In the genomic region with DNA sequence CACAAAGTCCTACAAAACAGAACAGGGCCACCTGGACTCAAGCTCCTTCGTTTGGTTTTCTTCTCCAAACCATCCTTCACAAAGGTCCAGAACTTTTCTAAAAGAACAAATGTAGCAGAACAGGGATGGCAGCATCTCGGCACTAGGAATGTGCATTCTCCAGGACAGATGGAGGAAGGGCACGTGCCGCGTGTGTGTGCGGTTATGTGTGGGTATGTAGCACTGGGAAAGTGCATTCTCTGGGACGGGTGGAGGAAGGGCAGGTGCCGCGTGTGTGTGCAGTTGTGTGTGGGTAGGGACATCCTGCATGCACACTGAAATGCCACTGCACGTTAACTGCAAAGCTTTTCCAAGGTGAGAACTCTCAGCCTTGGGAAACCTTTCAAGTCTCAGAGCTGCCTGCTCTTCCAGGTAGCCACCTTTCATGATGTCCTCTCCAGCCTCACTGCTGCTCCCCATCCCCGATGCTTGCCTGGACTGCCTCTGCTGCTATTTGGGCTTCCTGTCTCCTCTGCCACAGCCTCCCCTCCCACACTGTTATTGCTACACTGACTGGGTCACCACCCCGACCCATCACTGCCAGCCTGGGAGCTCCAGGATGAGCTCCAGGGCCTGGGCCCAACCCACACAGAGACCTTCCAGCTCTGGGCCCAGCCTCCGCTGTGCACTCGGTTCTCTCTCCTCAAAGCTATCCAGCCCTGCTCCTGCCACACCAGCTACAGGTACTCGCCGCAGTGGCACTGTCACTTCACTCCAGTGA, we compare ENCODE assay signal across 11 cellular contexts. TPM values are rescaled to one million over a fixed set of nuclear protein-coding genes. Genes with fewer than 3 reads are reported as not detected.
A peak's percentile ranks its signal among the peaks of the same experiment; 100 is the strongest.
DNase-seq lines count a peak whose midpoint lies in the region; ATAC-seq and TF ChIP-seq lines count a peak whose summit lies in the region.
"Had no signal": no experiment of that assay in that cellular context is flagged by ENCODE, and none has a peak within 500 bp of the region (broad histone marks: within the 10 kb centered on the region; RNA-seq: fewer than 3 reads in every experiment).

No MANE protein-coding gene starts in this region.

- peaks cover 44% of the 10 kb centered on the region for H3K4me1 Mint-ChIP-seq in activated CD4-positive, alpha-beta T cell treated with anti-CD3 and anti-CD28 coated beads for 36 hours
- peaks cover 12% of the 10 kb centered on the region for H3K4me1 Mint-ChIP-seq in endothelial cell (ENCODE audit: unreplicated experiment)

- no peak for TF ChIP-seq CTCF in RWPE1 (conservative IDR thresholded peaks at IDR 0.05; ENCODE audit: low read depth)
- TF ChIP-seq CTCF in endothelial cell (IDR thresholded peaks at IDR 0.05; ENCODE audit: unreplicated experiment): no peak
- TF ChIP-seq CTCF in parathyroid adenoma (IDR thresholded peaks at IDR 0.05): no peak
- TF ChIP-seq CTCF in foreskin fibroblast (IDR thresholded peaks at IDR 0.05; ENCODE audit: low read depth, low read length): no peak

- no peaks in the 10 kb centered on the region for H3K9me3 Mint-ChIP-seq in activated CD4-positive, alpha-beta T cell treated with anti-CD3 and anti-CD28 coated beads for 36 hours (ENCODE audit: low read depth)
- H3K9me3 Mint-ChIP-seq in endothelial cell (ENCODE audit: unreplicated experiment): no peaks in the 10 kb centered on the region

- no peak overlapping the region for H3K4me2 ChIP-seq in parathyroid adenoma (ENCODE audit: low read length)

- H3K27ac Mint-ChIP-seq in activated CD4-positive, alpha-beta T cell treated with anti-CD3 and anti-CD28 coated beads for 36 hours: peak overlapping the region; percentile 70
- peak overlapping the region; percentile 61 for H3K27ac Mint-ChIP-seq in endothelial cell (ENCODE audit: unreplicated experiment)

- H3K27me3 ChIP-seq in parathyroid adenoma (ENCODE audit: control insufficient read depth, insufficient read depth, low read length): no peaks in the 10 kb centered on the region

- H2AFZ ChIP-seq in parathyroid adenoma: no peak overlapping the region

- peaks cover 24% of the 10 kb centered on the region for H3K79me2 ChIP-seq in parathyroid adenoma

- H3K36me3 ChIP-seq in parathyroid adenoma (ENCODE audit: control insufficient read depth, insufficient read depth, low read length): no peaks in the 10 kb centered on the region

- DNase-seq in activated CD4-positive, alpha-beta T cell treated with anti-CD3 and anti-CD28 coated beads for 36 hours: no peak
- no peak for DNase-seq in activated CD4-positive, alpha-beta T cell treated with anti-CD3 and anti-CD28 coated beads for 48 hours
- DNase-seq in RWPE1 (ENCODE audit: low spot score): no peak
- DNase-seq in endothelial cell (ENCODE audit: low spot score): no peak
- DNase-seq in foreskin fibroblast: no peak
- DNase-seq in NCI-H1092 (lab: John Stamatoyannopoulos, UW): no peak
- DNase-seq: NCI-H226 had no signal

- no peaks in the 10 kb centered on the region for H3K27me3 Mint-ChIP-seq in activated CD4-positive, alpha-beta T cell treated with anti-CD3 and anti-CD28 coated beads for 36 hours
- peaks cover 9% of the 10 kb centered on the region for H3K27me3 Mint-ChIP-seq in endothelial cell (ENCODE audit: unreplicated experiment)

- no peak for ATAC-seq in activated CD4-positive, alpha-beta T cell treated with anti-CD3 and anti-CD28 coated beads for 36 hours
- ATAC-seq in HG03280 (IDR thresholded peaks at IDR 0.05; ENCODE audit: unreplicated experiment): no peak
- ATAC-seq: Panc1 had no signal

- intact Hi-C loops in activated CD4-positive, alpha-beta T cell treated with anti-CD3 and anti-CD28 coated beads for 36 hours (cut with DNase I, micrococcal nuclease): loop anchor here in 1 of 2 experiments (2.0 kb wide), 1 partner anchor 201 kb away; no protein-coding TSS in a partner anchor

- H3K27ac ChIP-seq in RWPE1: peak overlapping the region; percentile 84
- peak overlapping the region; percentile 85 for H3K27ac ChIP-seq in parathyroid adenoma

- H3K9ac ChIP-seq in parathyroid adenoma: no peak overlapping the region

- H3K9me3 ChIP-seq in parathyroid adenoma (ENCODE audit: control insufficient read depth, low read length): no peaks in the 10 kb centered on the region

- CTCF ChIA-PET in activated CD4-positive, alpha-beta T cell treated with anti-CD3 and anti-CD28 coated beads for 36 hours (lab: Charles Lee): interaction anchor here (1.0 to 1.9 kb wide), 4 partner anchors 17 to 338 kb away, joined by 3 to 7 read pairs (median 3); no protein-coding TSS in a partner anchor
- CTCF ChIA-PET in RWPE1 (lab: Yijun Ruan, JAX): interaction anchor here (0.7 to 0.9 kb wide), 2 partner anchors 22 to 24 kb away, joined by 3 to 4 read pairs; no protein-coding TSS in a partner anchor

- POLR2A ChIA-PET in activated CD4-positive, alpha-beta T cell treated with anti-CD3 and anti-CD28 coated beads for 36 hours (lab: Charles Lee): interaction anchor here (1.0 kb wide), 1 partner anchor 8 kb away, joined by 4 read pairs; no protein-coding TSS in a partner anchor
- POLR2A ChIA-PET in RWPE1 (lab: Yijun Ruan, JAX; ENCODE audit: low non-redundant PET): no interaction called here

- peaks cover 79% of the 10 kb centered on the region for H3K36me3 Mint-ChIP-seq in activated CD4-positive, alpha-beta T cell treated with anti-CD3 and anti-CD28 coated beads for 36 hours (ENCODE audit: low read depth)
- H3K36me3 Mint-ChIP-seq in endothelial cell (ENCODE audit: low read depth, unreplicated experiment): peaks cover 67% of the 10 kb centered on the region

- H3K4me1 ChIP-seq in parathyroid adenoma: peaks cover 62% of the 10 kb centered on the region

- H3K4me3 Mint-ChIP-seq in activated CD4-positive, alpha-beta T cell treated with anti-CD3 and anti-CD28 coated beads for 36 hours: no peak overlapping the region
- H3K4me3 Mint-ChIP-seq in endothelial cell (ENCODE audit: unreplicated experiment): peak overlapping the region; percentile 56

- no peak overlapping the region for H3K4me3 ChIP-seq in parathyroid adenoma (ENCODE audit: low read depth, low read length)
- H3K4me3 ChIP-seq in foreskin fibroblast (ENCODE audit: low read depth in 1 of 2, low read length in 2 of 2): no peak overlapping the region
- H3K4me3 ChIP-seq: dorsolateral prefrontal cortex had no signal

RNA-seq across cellular contexts. Expression of a gene that starts 47.6 kb away (rescaled TPM):
- total RNA-seq in activated CD4-positive, alpha-beta T cell treated with anti-CD3 and anti-CD28 coated beads for 36 hours: 100 to 1,000 TPM; 197 to 203 TPM
- 125 TPM for total RNA-seq in endothelial cell (ENCODE audit: unreplicated experiment)
